20 cellular contexts compared by ENCODE assay signal in the genomic region with DNA sequence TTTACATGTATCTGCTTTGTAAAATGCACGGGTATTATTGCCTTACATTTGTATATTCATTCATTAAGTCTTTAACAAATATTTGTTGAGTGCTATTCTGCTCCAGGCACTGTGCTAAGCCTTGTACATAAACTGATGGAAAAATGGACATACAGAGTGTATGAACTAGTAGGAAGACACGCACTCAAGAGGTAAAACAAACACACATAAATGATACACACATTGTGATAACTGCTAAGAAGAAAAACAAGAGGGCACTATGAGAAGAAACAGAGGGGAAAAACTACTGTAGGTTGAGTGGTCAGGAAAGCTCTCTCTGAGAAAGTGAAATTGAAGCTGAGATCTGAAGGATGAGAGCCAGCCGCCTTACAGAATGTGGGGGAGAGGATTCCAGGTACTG.
DNase-seq lines count a peak whose midpoint lies in the region; ATAC-seq and TF ChIP-seq lines count a peak whose summit lies in the region.
"Had no signal": no experiment of that assay in that cellular context is flagged by ENCODE, and none has a peak within 500 bp of the region (broad histone marks: within the 10 kb centered on the region; RNA-seq: fewer than 3 reads in every experiment).

No MANE protein-coding gene starts in this region.

- no peaks in the 10 kb centered on the region for H3K36me3 Mint-ChIP-seq in chondrocyte (ENCODE audit: low read depth)
- H3K36me3 Mint-ChIP-seq: CD8-positive, alpha-beta T cell; T-cell had no signal

- TF ChIP-seq POLR2A in gastrocnemius medialis (IDR thresholded peaks at IDR 0.05) = no peak

- DNase-seq in SHP77 treated with DMSO at 0.1 percent for 48 hours (lab: John Stamatoyannopoulos, UW) = peak; percentile 33
- no peak for DNase-seq in SHP77 (lab: John Stamatoyannopoulos, UW)
- DNase-seq in NCI-H146 treated with DMSO at 0.1 percent for 48 hours (lab: John Stamatoyannopoulos, UW; ENCODE audit: unreplicated experiment) = peak; percentile 19
- no peak for DNase-seq in chondrocyte (ENCODE audit: low spot score)
- no peak for DNase-seq in gastrocnemius medialis
- DNase-seq in NCI-H524 treated with DMSO at 0.1 percent for 48 hours (lab: John Stamatoyannopoulos, UW) = no peak
- DNase-seq in effector memory CD4-positive, alpha-beta T cell = no peak
- no peak for DNase-seq in upper lobe of right lung
- DNase-seq: CD8-positive, alpha-beta T cell; DMS79; KG1; NCI-H1694; NCI-H2081 treated with DMSO at 0.1 percent for 48 hours; NCI-H510A; NK-92 treated with Interleukin-12 subunit alpha and Interleukin-12 subunit beta, amount 100 ng/mL, for 24 hours; SK-N-SH; T-cell had no signal

- peak overlapping the region; percentile 82 to 90 (median 90) for H3K27ac ChIP-seq in gastrocnemius medialis
- H3K27ac ChIP-seq in effector memory CD4-positive, alpha-beta T cell (ENCODE audit: insufficient read depth, low read length, poor library complexity, severe bottlenecking) = no peak overlapping the region
- H3K27ac ChIP-seq in upper lobe of right lung = no peak overlapping the region
- H3K27ac ChIP-seq: BLaER1 treated with 17β-estradiol and CSF1 and Interleukin-3, amounts not matched to agents 10 nM and 100 nM had no signal

- intact Hi-C loops in gastrocnemius medialis (cut with DNase I; ENCODE audit: low total_unique reads) (no loop called here), upper lobe of right lung (cut with DNase I) (no loop called here)

- no peaks in the 10 kb centered on the region for H3K27me3 ChIP-seq in gastrocnemius medialis
- no peaks in the 10 kb centered on the region for H3K27me3 ChIP-seq in effector memory CD4-positive, alpha-beta T cell (replicated peaks; ENCODE audit: control insufficient read depth, insufficient read depth, low read length, poor library complexity, severe bottlenecking)
- H3K27me3 ChIP-seq in upper lobe of right lung = no peaks in the 10 kb centered on the region
- H3K27me3 ChIP-seq: BLaER1 treated with 17β-estradiol and CSF1 and Interleukin-3, amounts not matched to agents 10 nM and 100 nM had no signal

- in situ Hi-C loops in gastrocnemius medialis (cut with MboI; ENCODE audit: low sequenced_read_pairs in 4 of 4) = loop anchor here in 1 of 4 donors (10.0 kb wide), 1 partner anchor 114 kb away; the partner anchor contains the start of gene EYA4

- no peaks in the 10 kb centered on the region for H3K9me3 Mint-ChIP-seq in chondrocyte (ENCODE audit: low read depth)
- H3K9me3 Mint-ChIP-seq: CD8-positive, alpha-beta T cell; T-cell had no signal

- H3K27ac Mint-ChIP-seq in chondrocyte (ENCODE audit: unreplicated experiment) = peak overlapping the region; percentile 8
- H3K27ac Mint-ChIP-seq: CD8-positive, alpha-beta T cell; T-cell had no signal

- no peak for TF ChIP-seq CTCF in chondrocyte (IDR thresholded peaks at IDR 0.05)
- no peak for TF ChIP-seq CTCF in gastrocnemius medialis (IDR thresholded peaks at IDR 0.05 in 4 of 5, conservative IDR thresholded peaks at IDR 0.05 in 1 of 5)
- TF ChIP-seq CTCF in upper lobe of right lung (IDR thresholded peaks at IDR 0.05) = no peak

- H3K4me1 ChIP-seq in gastrocnemius medialis = peaks cover 51 to 65% of the 10 kb centered on the region in 2 donors
- H3K4me1 ChIP-seq in effector memory CD4-positive, alpha-beta T cell (ENCODE audit: control insufficient read depth, insufficient read depth, low read length, poor library complexity, severe bottlenecking) = no peaks in the 10 kb centered on the region
- no peaks in the 10 kb centered on the region for H3K4me1 ChIP-seq in upper lobe of right lung

- no peak overlapping the region for H3K4me3 ChIP-seq in gastrocnemius medialis
- H3K4me3 ChIP-seq in effector memory CD4-positive, alpha-beta T cell (ENCODE audit: insufficient read depth, low read depth, low read length, poor library complexity, severe bottlenecking) = no peak overlapping the region
- H3K4me3 ChIP-seq in upper lobe of right lung = no peak overlapping the region
- H3K4me3 ChIP-seq: BLaER1 treated with 17β-estradiol and CSF1 and Interleukin-3, amounts not matched to agents 10 nM and 100 nM had no signal

- H3K36me3 ChIP-seq in gastrocnemius medialis = no peaks in the 10 kb centered on the region
- H3K36me3 ChIP-seq in effector memory CD4-positive, alpha-beta T cell (ENCODE audit: control insufficient read depth, insufficient read depth, low read length) = no peaks in the 10 kb centered on the region
- H3K36me3 ChIP-seq in upper lobe of right lung = no peaks in the 10 kb centered on the region

- peaks cover 1% of the 10 kb centered on the region for H3K27me3 Mint-ChIP-seq in chondrocyte (ENCODE audit: low read depth)

- H3K4me1 Mint-ChIP-seq in chondrocyte (ENCODE audit: low read depth) = peaks cover 4% of the 10 kb centered on the region
- H3K4me1 Mint-ChIP-seq: T-cell had no signal

- ATAC-seq in gastrocnemius medialis = no peak
- no peak for ATAC-seq in upper lobe of right lung
- ATAC-seq: CD8-positive, alpha-beta T cell; HepG2; Right ventricle myocardium inferior; T-cell had no signal

- no peaks in the 10 kb centered on the region for H3K9me3 ChIP-seq in gastrocnemius medialis
- H3K9me3 ChIP-seq in effector memory CD4-positive, alpha-beta T cell (ENCODE audit: control insufficient read depth, low read length) = no peaks in the 10 kb centered on the region
- H3K9me3 ChIP-seq in upper lobe of right lung = no peaks in the 10 kb centered on the region
- H3K9me3 ChIP-seq: SK-N-SH had no signal

- H3K4me3 Mint-ChIP-seq in chondrocyte (ENCODE audit: unreplicated experiment) = no peak overlapping the region
- H3K4me3 Mint-ChIP-seq: CD8-positive, alpha-beta T cell; T-cell had no signal

Comparison
In these comparisons a context has a peak if more than half of its experiments do, and no peak if none do; other contexts are left out.
1. DNase-seq: peak in SHP77 treated with DMSO at 0.1 percent for 48 hours (single experiment) and NCI-H146 treated with DMSO at 0.1 percent for 48 hours (single experiment); none in SHP77 (0 of 2), chondrocyte (single experiment), gastrocnemius medialis (0 of 2), NCI-H524 treated with DMSO at 0.1 percent for 48 hours (single experiment), effector memory CD4-positive, alpha-beta T cell (0 of 3) and upper lobe of right lung (single experiment).
2. H3K27ac ChIP-seq: peak in gastrocnemius medialis (4 of 4); none in effector memory CD4-positive, alpha-beta T cell (single experiment) and upper lobe of right lung (single experiment).